Comparison of ENCODE assay signal across 18 cellular contexts in the genomic region with DNA sequence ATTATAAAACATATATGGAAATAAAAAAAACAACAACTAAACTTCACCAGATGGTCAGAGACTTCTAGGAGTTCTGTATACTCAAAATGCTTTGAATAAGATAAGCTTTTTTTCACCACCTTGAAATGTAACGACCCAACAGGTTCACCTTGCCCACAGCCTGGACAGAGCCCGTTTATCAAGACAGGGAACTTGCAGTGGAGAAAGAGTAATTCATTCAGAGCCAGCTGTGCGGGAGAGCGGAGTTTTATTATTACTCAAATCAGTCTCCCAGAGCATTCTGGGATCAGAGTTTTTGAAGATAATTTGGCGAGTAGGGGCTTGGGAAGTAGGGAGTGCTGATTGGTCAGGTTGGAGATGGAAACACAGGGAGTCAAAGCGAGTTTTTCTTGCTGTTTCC.
"Had no signal": no experiment of that assay in that cellular context is flagged by ENCODE, and none has a peak within 500 bp of the region (broad histone marks: within the 10 kb centered on the region; RNA-seq: fewer than 3 reads in every experiment).

No MANE protein-coding gene starts in this region.

- H3K27ac Mint-ChIP-seq: activated CD8-positive, alpha-beta memory T cell treated with anti-CD3 and anti-CD28 coated beads, Interleukin-2, amount 10 ng/mL, durations not matched to agents 7 days and 5 days; activated naive CD4-positive, alpha-beta T cell treated with anti-CD3 and anti-CD28 coated beads, Interleukin-2, amount 50 U/mL, for 72 hours; activated T-cell treated with anti-CD3 and anti-CD28 coated beads, Interleukin-2, amount 50 U/mL, for 24 hours; brain had no signal

- H3K27ac ChIP-seq: colonic mucosa, sigmoid colon, upper lobe of right lung had no signal

- H3K4me1 ChIP-seq: colonic mucosa, sigmoid colon, upper lobe of right lung had no signal

- H3K36me3 Mint-ChIP-seq: brain had no signal

- H3K4me3 ChIP-seq: colonic mucosa, esophagus squamous epithelium, sigmoid colon, upper lobe of right lung had no signal

- H3K9me3 ChIP-seq: colonic mucosa, esophagus squamous epithelium, sigmoid colon, upper lobe of right lung had no signal

- DNase-seq: activated CD4-positive, alpha-beta T cell treated with anti-CD3 and anti-CD28 coated beads, Interleukin-2, amount 50 U/mL, for 4 hours; activated CD8-positive, alpha-beta memory T cell treated with anti-CD3 and anti-CD28 coated beads, Interleukin-2, amount 10 ng/mL, durations not matched to agents 7 days and 5 days; activated T-cell treated with anti-CD3 and anti-CD28 coated beads, Interleukin-2, amount 50 U/mL, for 24 hours; amniotic stem cell; central memory CD4-positive, alpha-beta T cell; colonic mucosa; esophagus squamous epithelium; foreskin fibroblast; mesendoderm; occipital lobe; sigmoid colon; stimulated activated CD4-positive, alpha-beta T cell treated with anti-CD3 and anti-CD28 coated beads, Interleukin-1b, Interleukin-23, amount 100 ng/mL, for 48 hours; stimulated activated naive CD8-positive, alpha-beta T cell treated with anti-CD3 and anti-CD28 coated beads, Interleukin-15, amount 100 ng/mL, for 72 hours; SW 1271; upper lobe of right lung had no signal

- H3K9me3 Mint-ChIP-seq: activated T-cell treated with anti-CD3 and anti-CD28 coated beads, Interleukin-2, amount 50 U/mL, for 24 hours had no signal

- H3K27me3 Mint-ChIP-seq: activated T-cell treated with anti-CD3 and anti-CD28 coated beads, Interleukin-2, amount 50 U/mL, for 24 hours; brain; stimulated activated naive CD8-positive, alpha-beta T cell treated with anti-CD3 and anti-CD28 coated beads, Interleukin-15, amount 100 ng/mL, for 72 hours had no signal

- H3K36me3 ChIP-seq: colonic mucosa, esophagus squamous epithelium, sigmoid colon, upper lobe of right lung had no signal

- H3K27me3 ChIP-seq: colonic mucosa, esophagus squamous epithelium, sigmoid colon, upper lobe of right lung had no signal

- ATAC-seq: activated CD8-positive, alpha-beta memory T cell treated with anti-CD3 and anti-CD28 coated beads, Interleukin-2, amount 10 ng/mL, durations not matched to agents 7 days and 5 days; upper lobe of right lung had no signal

- H3K4me3 Mint-ChIP-seq: activated CD8-positive, alpha-beta memory T cell treated with anti-CD3 and anti-CD28 coated beads, Interleukin-2, amount 10 ng/mL, durations not matched to agents 7 days and 5 days; activated T-cell treated with anti-CD3 and anti-CD28 coated beads, Interleukin-2, amount 50 U/mL, for 24 hours; brain; nephron; stimulated activated naive CD8-positive, alpha-beta T cell treated with anti-CD3 and anti-CD28 coated beads, Interleukin-15, amount 100 ng/mL, for 72 hours had no signal
